8 cellular contexts compared by ENCODE assay signal in genomic region chr7:80060218-80060806, GRCh38.
A peak's percentile ranks its signal among the peaks of the same experiment; 100 is the strongest.
DNase-seq lines count a peak whose midpoint lies in the region; ATAC-seq and TF ChIP-seq lines count a peak whose summit lies in the region.

No MANE protein-coding gene starts in this region.

- TF ChIP-seq EP300 in Ishikawa (IDR thresholded peaks at IDR 0.05; ENCODE audit: borderline replicate concordance): no peak

- TF ChIP-seq POLR2A in erythroblast (IDR thresholded peaks at IDR 0.05; ENCODE audit: low read length): no peak

- peak; percentile 71 for TF ChIP-seq RAD21 in Ishikawa (IDR thresholded peaks at IDR 0.05; ENCODE audit: low read depth)

- ATAC-seq in GM21786 (IDR thresholded peaks at IDR 0.05; ENCODE audit: unreplicated experiment) (no peak), HG03095 (IDR thresholded peaks at IDR 0.05; ENCODE audit: unreplicated experiment) (no peak)

- peak; percentile 66 for DNase-seq in ELR (ENCODE audit: low read depth)
- peak; percentile 32 for DNase-seq in OCI-M2 (lab: John Stamatoyannopoulos, UW; ENCODE audit: unreplicated experiment)
- DNase-seq in erythroblast (lab: John Stamatoyannopoulos, UW): peak; percentile 62 to 72
- DNase-seq in pons (ENCODE audit: low spot score): peak; percentile 85
- no peak for DNase-seq in NCI-H524 treated with DMSO at 0.1 percent for 48 hours (lab: John Stamatoyannopoulos, UW)

TF ChIP-seq in Ishikawa, 13 proteins besides CTCF, POLR2A, EP300 and RAD21:
- TF ChIP-seq TCF12 (IDR thresholded peaks at IDR 0.05; ENCODE audit: low read depth): no peak
- no peak for TF ChIP-seq FOXM1 (IDR thresholded peaks at IDR 0.05; ENCODE audit: borderline replicate concordance, low read depth)
